Comparison of ENCODE assay signal across 8 cellular contexts in genomic region chr17:77087650-77088454, GRCh38. TPM values are rescaled to one million over a fixed set of nuclear protein-coding genes. Genes with fewer than 3 reads are reported as not detected.
DNase-seq lines count a peak whose midpoint lies in the region; ATAC-seq and TF ChIP-seq lines count a peak whose summit lies in the region.

No MANE protein-coding gene starts in this region.

- CTCF ChIA-PET in WTC11 (lab: Charles Lee) = interaction anchor here (0.6 to 2.4 kb wide), 54 partner anchors 9 to 380 kb away, joined by 3 to 25 read pairs (median 4); partner anchors contain the start of genes MGAT5B and SEC14L1

- H3K4me1 Mint-ChIP-seq in WTC11 = peaks cover 26% of the 10 kb centered on the region

- peak overlapping the region; percentile 95; the same call in 1 of the 2 replicates for H3K27ac Mint-ChIP-seq in WTC11

- 61 to 68% methylated on average over 6 to 9 of the region's 16 CpGs for WGBS in gastroesophageal sphincter (ENCODE audit: low coverage in 1 of 2), 2 donors
- 82% methylated on average over 16 of the region's 16 CpGs for WGBS in smooth muscle cell (ENCODE audit: low lambda C conversion rate)

- peak overlapping the region; percentile 94 for H2AFZ ChIP-seq in smooth muscle cell (ENCODE audit: low read depth)

- H3K27me3 Mint-ChIP-seq in WTC11 (ENCODE audit: low read depth) = peaks cover 4% of the 10 kb centered on the region; the same call in 1 of the 2 replicates

- no peaks in the 10 kb centered on the region for H4K20me1 ChIP-seq in smooth muscle cell (ENCODE audit: low read depth)

- peak overlapping the region; percentile 67 to 90 for H3K4me3 ChIP-seq in gastroesophageal sphincter
- H3K4me3 ChIP-seq in smooth muscle cell = peak overlapping the region; percentile 71

- peaks cover 0 to 32% of the 10 kb centered on the region in 2 donors for H3K36me3 ChIP-seq in gastroesophageal sphincter
- H3K36me3 ChIP-seq in smooth muscle cell (ENCODE audit: low read depth) = no peaks in the 10 kb centered on the region

- peaks cover 0 to 58% (median 19%) of the 10 kb centered on the region in 3 donors for H3K4me1 ChIP-seq in gastroesophageal sphincter
- H3K4me1 ChIP-seq in smooth muscle cell (ENCODE audit: low read depth) = peaks cover 7% of the 10 kb centered on the region

- H3K36me3 Mint-ChIP-seq in WTC11 = peaks cover 29% of the 10 kb centered on the region

- no peak overlapping the region for H3K9ac ChIP-seq in smooth muscle cell (ENCODE audit: low read depth)

- H3K9me3 ChIP-seq in gastroesophageal sphincter = peaks cover 0 to 3% (median 0%) of the 10 kb centered on the region in 3 donors
- no peaks in the 10 kb centered on the region for H3K9me3 ChIP-seq in smooth muscle cell (replicated peaks; ENCODE audit: low read depth)

- no peak for TF ChIP-seq CTCF in WTC11 (IDR thresholded peaks at IDR 0.05)
- TF ChIP-seq CTCF in gastroesophageal sphincter (IDR thresholded peaks at IDR 0.05) = no peak
- TF ChIP-seq CTCF in smooth muscle cell (IDR thresholded peaks at IDR 0.05; ENCODE audit: borderline replicate concordance, insufficient read depth, poor library complexity, severe bottlenecking) = no peak

- H3K9me3 Mint-ChIP-seq in WTC11 = no peaks in the 10 kb centered on the region

- H3K4me2 ChIP-seq in smooth muscle cell = peak overlapping the region; percentile 75

- TF ChIP-seq EP300 in gastroesophageal sphincter (IDR thresholded peaks at IDR 0.05) = no peak

- POLR2A ChIA-PET in WTC11 (lab: Charles Lee) = interaction anchor here (0.6 to 1.2 kb wide), 4 partner anchors 8 to 137 kb away, joined by 3 read pairs; partner anchors contain the start of gene SEC14L1

- H3K79me2 ChIP-seq in smooth muscle cell (ENCODE audit: low read depth) = peaks cover 6% of the 10 kb centered on the region

- no peak for TF ChIP-seq POLR2A in gastroesophageal sphincter (IDR thresholded peaks at IDR 0.05)

- H3K27me3 ChIP-seq in gastroesophageal sphincter (peaks cover 26% of the 10 kb centered on the region), smooth muscle cell (ENCODE audit: low read depth) (no peaks in the 10 kb centered on the region)

- no peaks in the 10 kb centered on the region for H3F3A ChIP-seq in smooth muscle cell (ENCODE audit: low read depth)

- H3K4me3 Mint-ChIP-seq in WTC11 = peak overlapping the region; percentile 92

- peak; percentile 3 for ATAC-seq in GM21737 (IDR thresholded peaks at IDR 0.05; ENCODE audit: unreplicated experiment)
- no peak for ATAC-seq in WTC11
- no peak for ATAC-seq in gastroesophageal sphincter
- no peak for ATAC-seq in GM21367 (IDR thresholded peaks at IDR 0.05; ENCODE audit: unreplicated experiment)

- DNase-seq in WTC11 (ENCODE audit: low spot score) (no peak), smooth muscle cell (lab: John Stamatoyannopoulos, UW; ENCODE audit: unreplicated experiment) (no peak), SIG-M5 (lab: John Stamatoyannopoulos, UW) (no peak), retina (no peak), hepatic stellate cell (ENCODE audit: low spot score) (no peak)

- H3K27ac ChIP-seq in gastroesophageal sphincter (peak overlapping the region; percentile 85 to 91 (median 90)), smooth muscle cell (ENCODE audit: low read depth) (no peak overlapping the region)

TF ChIP-seq in WTC11, 78 proteins besides CTCF, POLR2A, EP300 and RAD21:
- TF ChIP-seq OVOL2 (CRISPR knock-in tag; IDR thresholded peaks at IDR 0.05; ENCODE audit: borderline replicate concordance) (no peak), ELF4 (CRISPR knock-in tag; IDR thresholded peaks at IDR 0.05; ENCODE audit: low read depth) (0 out of 2 replicates have a peak, but pooled peaks have one; percentile 26)
- TF ChIP-seq, protein P1, sequence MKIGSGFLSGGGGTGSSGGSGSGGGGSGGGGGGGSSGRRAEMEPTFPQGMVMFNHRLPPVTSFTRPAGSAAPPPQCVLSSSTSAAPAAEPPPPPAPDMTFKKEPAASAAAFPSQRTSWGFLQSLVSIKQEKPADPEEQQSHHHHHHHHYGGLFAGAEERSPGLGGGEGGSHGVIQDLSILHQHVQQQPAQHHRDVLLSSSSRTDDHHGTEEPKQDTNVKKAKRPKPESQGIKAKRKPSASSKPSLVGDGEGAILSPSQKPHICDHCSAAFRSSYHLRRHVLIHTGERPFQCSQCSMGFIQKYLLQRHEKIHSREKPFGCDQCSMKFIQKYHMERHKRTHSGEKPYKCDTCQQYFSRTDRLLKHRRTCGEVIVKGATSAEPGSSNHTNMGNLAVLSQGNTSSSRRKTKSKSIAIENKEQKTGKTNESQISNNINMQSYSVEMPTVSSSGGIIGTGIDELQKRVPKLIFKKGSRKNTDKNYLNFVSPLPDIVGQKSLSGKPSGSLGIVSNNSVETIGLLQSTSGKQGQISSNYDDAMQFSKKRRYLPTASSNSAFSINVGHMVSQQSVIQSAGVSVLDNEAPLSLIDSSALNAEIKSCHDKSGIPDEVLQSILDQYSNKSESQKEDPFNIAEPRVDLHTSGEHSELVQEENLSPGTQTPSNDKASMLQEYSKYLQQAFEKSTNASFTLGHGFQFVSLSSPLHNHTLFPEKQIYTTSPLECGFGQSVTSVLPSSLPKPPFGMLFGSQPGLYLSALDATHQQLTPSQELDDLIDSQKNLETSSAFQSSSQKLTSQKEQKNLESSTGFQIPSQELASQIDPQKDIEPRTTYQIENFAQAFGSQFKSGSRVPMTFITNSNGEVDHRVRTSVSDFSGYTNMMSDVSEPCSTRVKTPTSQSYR (CRISPR knock-in tag; IDR thresholded peaks at IDR 0.05) = no peak

RNA-seq across cellular contexts. Expression of gene SEC14L1, which starts 52.9 kb away (rescaled TPM):
- 77.2 to 82.8 TPM (median 81.0 TPM) in 3 replicates for total RNA-seq in WTC11 (2021)
- 10 to 100 TPM; 38.4 to 86.1 (median 40.1) TPM for total RNA-seq in gastroesophageal sphincter
- 24.3 and 25.1 TPM in 2 replicates for total RNA-seq in smooth muscle cell
- polyA plus RNA-seq in smooth muscle cell = 25.8 and 29.5 TPM in 2 replicates
